ENCODE assay signal across 20 cellular contexts in genomic region chr17:31112001-31112661, GRCh38. TPM values are rescaled to one million over a fixed set of nuclear protein-coding genes. Genes with fewer than 3 reads are reported as not detected.
DNase-seq lines count a peak whose midpoint lies in the region; ATAC-seq, FAIRE-seq and TF ChIP-seq lines count a peak whose summit lies in the region.
"Had no signal": no experiment of that assay in that cellular context is flagged by ENCODE, and none has a peak within 500 bp of the region (broad histone marks: within the 10 kb centered on the region; RNA-seq: fewer than 3 reads in every experiment).

No MANE protein-coding gene starts in this region.

- H3K4me3 ChIP-seq in bronchial epithelial cell (ENCODE audit: low read depth, low read length) (no peak overlapping the region), coronary artery (no peak overlapping the region)
- H3K4me3 ChIP-seq: colonic mucosa, HAP-1, right atrium auricular region had no signal

- peak; percentile 36 to 49 for ATAC-seq in activated T-cell treated with anti-CD3 and anti-CD28 coated beads, Interleukin-2, amount 50 U/mL, for 72 hours (replicated peaks in 1 of 2)
- ATAC-seq in stimulated activated naive B cell treated with anti-CD40 and anti-IgM and Interleukin-4, amounts not matched to agents 10 μg/mL and 1 μg/mL and 100 μg/mL, for 72 hours (replicated peaks), result peak; percentile 41 to 42

- H3K9me3 Mint-ChIP-seq in activated T-cell treated with anti-CD3 and anti-CD28 coated beads, Interleukin-2, amount 50 U/mL, for 72 hours, result no peaks in the 10 kb centered on the region
- H3K9me3 Mint-ChIP-seq in stimulated activated naive B cell treated with anti-CD40 and anti-IgM and Interleukin-4, amounts not matched to agents 10 μg/mL and 1 μg/mL and 100 μg/mL, for 72 hours, result no peaks in the 10 kb centered on the region
- H3K9me3 Mint-ChIP-seq: activated CD4-positive, alpha-beta T cell treated with anti-CD3 and anti-CD28 coated beads, Interleukin-2, amount 10 ng/mL, durations not matched to agents 7 days and 5 days; activated naive CD4-positive, alpha-beta T cell treated with anti-CD3 and anti-CD28 coated beads for 36 hours; CD4-positive, CD25-positive, alpha-beta regulatory T cell; stimulated activated naive CD8-positive, alpha-beta T cell treated with anti-CD3 and anti-CD28 coated beads, Interleukin-15, Interleukin-2, amounts not matched to agents 100 ng/mL and 50 ng/mL, for 24 hours had no signal

- TF ChIP-seq CTCF in bronchial epithelial cell (IDR thresholded peaks at IDR 0.05; ENCODE audit: insufficient read depth, low read length, severe bottlenecking), result no peak
- no peak for TF ChIP-seq CTCF in coronary artery (IDR thresholded peaks at IDR 0.05)

- H3K36me3 ChIP-seq in bronchial epithelial cell (ENCODE audit: control insufficient read depth, insufficient read depth, low read length), result no peaks in the 10 kb centered on the region
- H3K36me3 ChIP-seq: colonic mucosa, HAP-1, neutrophil, right atrium auricular region had no signal

- no peak for DNase-seq in activated T-cell treated with anti-CD3 and anti-CD28 coated beads, Interleukin-2, amount 50 U/mL, for 72 hours
- DNase-seq in activated T-cell treated with anti-CD3 and anti-CD28 coated beads, Interleukin-2, amount 50 U/mL, for 48 hours, result no peak
- DNase-seq in M059J (ENCODE audit: low read depth) (peak; percentile 68), bronchial epithelial cell (ENCODE audit: low read depth) (peak; percentile 50), cerebellar nuclear complex (lab: John Stamatoyannopoulos, UW) (no peak), coronary artery (ENCODE audit: low spot score) (no peak)
- no peak for DNase-seq in stimulated activated naive B cell treated with anti-CD40 and anti-IgM and Interleukin-4, amounts not matched to agents 10 μg/mL and 1 μg/mL and 100 μg/mL, for 72 hours
- no peak for DNase-seq in NK-92 treated with Interleukin-12 subunit alpha and Interleukin-12 subunit beta, amount 100 ng/mL, for 24 hours (lab: John Stamatoyannopoulos, UW)
- DNase-seq: activated CD4-positive, alpha-beta T cell treated with anti-CD3 and anti-CD28 coated beads, Interleukin-2, amount 10 ng/mL, durations not matched to agents 7 days and 5 days; activated naive CD4-positive, alpha-beta T cell treated with anti-CD3 and anti-CD28 coated beads for 36 hours; CD4-positive, CD25-positive, alpha-beta regulatory T cell; colonic mucosa; KG1; NCI-H1436 treated with DMSO at 0.1 percent for 48 hours; stimulated activated CD4-positive, alpha-beta T cell treated with anti-CD3 and anti-CD28 coated beads, Interleukin-15, amount 100 ng/mL, for 24 hours had no signal

- no peaks in the 10 kb centered on the region for H3K27me3 ChIP-seq in bronchial epithelial cell (ENCODE audit: control insufficient read depth, insufficient read depth, low read length)
- H3K27me3 ChIP-seq: colonic mucosa, neutrophil, right atrium auricular region had no signal

- no peak overlapping the region for H3K27ac Mint-ChIP-seq in activated T-cell treated with anti-CD3 and anti-CD28 coated beads, Interleukin-2, amount 50 U/mL, for 72 hours
- H3K27ac Mint-ChIP-seq in stimulated activated naive B cell treated with anti-CD40 and anti-IgM and Interleukin-4, amounts not matched to agents 10 μg/mL and 1 μg/mL and 100 μg/mL, for 72 hours, result no peak overlapping the region
- H3K27ac Mint-ChIP-seq: activated CD4-positive, alpha-beta T cell treated with anti-CD3 and anti-CD28 coated beads, Interleukin-2, amount 10 ng/mL, durations not matched to agents 7 days and 5 days; CD4-positive, CD25-positive, alpha-beta regulatory T cell; stimulated activated naive CD8-positive, alpha-beta T cell treated with anti-CD3 and anti-CD28 coated beads, Interleukin-15, Interleukin-2, amounts not matched to agents 100 ng/mL and 50 ng/mL, for 24 hours had no signal

- no peaks in the 10 kb centered on the region for H3K27me3 Mint-ChIP-seq in activated T-cell treated with anti-CD3 and anti-CD28 coated beads, Interleukin-2, amount 50 U/mL, for 72 hours (ENCODE audit: low read depth)
- H3K27me3 Mint-ChIP-seq in stimulated activated naive B cell treated with anti-CD40 and anti-IgM and Interleukin-4, amounts not matched to agents 10 μg/mL and 1 μg/mL and 100 μg/mL, for 72 hours, result no peaks in the 10 kb centered on the region
- H3K27me3 Mint-ChIP-seq: activated CD4-positive, alpha-beta T cell treated with anti-CD3 and anti-CD28 coated beads, Interleukin-2, amount 10 ng/mL, durations not matched to agents 7 days and 5 days; CD4-positive, CD25-positive, alpha-beta regulatory T cell; stimulated activated naive CD8-positive, alpha-beta T cell treated with anti-CD3 and anti-CD28 coated beads, Interleukin-15, Interleukin-2, amounts not matched to agents 100 ng/mL and 50 ng/mL, for 24 hours had no signal

- H3K36me3 Mint-ChIP-seq in activated T-cell treated with anti-CD3 and anti-CD28 coated beads, Interleukin-2, amount 50 U/mL, for 72 hours (ENCODE audit: insufficient read depth in 2 of 2), result no peaks in the 10 kb centered on the region
- H3K36me3 Mint-ChIP-seq in stimulated activated naive B cell treated with anti-CD40 and anti-IgM and Interleukin-4, amounts not matched to agents 10 μg/mL and 1 μg/mL and 100 μg/mL, for 72 hours, result peaks cover 0 to 7% of the 10 kb centered on the region in 2 donors
- H3K36me3 Mint-ChIP-seq: CD4-positive, CD25-positive, alpha-beta regulatory T cell had no signal

- no peak for FAIRE-seq in bronchial epithelial cell (lab: Jason Lieb, UNC)

- H3K27ac ChIP-seq in coronary artery, result no peak overlapping the region
- H3K27ac ChIP-seq: colonic mucosa, epithelial cell of prostate, neutrophil, right atrium auricular region had no signal

- peaks cover 16% of the 10 kb centered on the region for H3K4me1 Mint-ChIP-seq in activated T-cell treated with anti-CD3 and anti-CD28 coated beads, Interleukin-2, amount 50 U/mL, for 72 hours (ENCODE audit: low read depth)
- H3K4me1 Mint-ChIP-seq in stimulated activated naive B cell treated with anti-CD40 and anti-IgM and Interleukin-4, amounts not matched to agents 10 μg/mL and 1 μg/mL and 100 μg/mL, for 72 hours, result peaks cover 7 to 26% of the 10 kb centered on the region in 2 donors

- no peak overlapping the region for H3K4me3 Mint-ChIP-seq in activated T-cell treated with anti-CD3 and anti-CD28 coated beads, Interleukin-2, amount 50 U/mL, for 72 hours
- no peak overlapping the region for H3K4me3 Mint-ChIP-seq in stimulated activated naive B cell treated with anti-CD40 and anti-IgM and Interleukin-4, amounts not matched to agents 10 μg/mL and 1 μg/mL and 100 μg/mL, for 72 hours
- H3K4me3 Mint-ChIP-seq: activated CD4-positive, alpha-beta T cell treated with anti-CD3 and anti-CD28 coated beads, Interleukin-2, amount 10 ng/mL, durations not matched to agents 7 days and 5 days; activated naive CD4-positive, alpha-beta T cell treated with anti-CD3 and anti-CD28 coated beads for 36 hours; CD4-positive, CD25-positive, alpha-beta regulatory T cell; stimulated activated naive CD8-positive, alpha-beta T cell treated with anti-CD3 and anti-CD28 coated beads, Interleukin-15, Interleukin-2, amounts not matched to agents 100 ng/mL and 50 ng/mL, for 24 hours had no signal

RNA-seq across cellular contexts. Expression of gene NF1, which starts 17.4 kb away (rescaled TPM):
- total RNA-seq in activated T-cell treated with anti-CD3 and anti-CD28 coated beads, Interleukin-2, amount 50 U/mL, for 72 hours, result 10 to 100 TPM; 26.4 to 26.9 TPM
- total RNA-seq in M059J (2014; rRNA removed; shearing (Covaris generic)), result 15.4 and 29.9 TPM in 2 replicates
- total RNA-seq in bronchial epithelial cell, result 28.4 and 33.2 TPM in 2 replicates

Comparison
In these comparisons a context has a peak if more than half of its experiments do, and no peak if none do; other contexts are left out.
1. DNase-seq: peak in M059J (single experiment) and bronchial epithelial cell (single experiment); none in activated T-cell treated with anti-CD3 and anti-CD28 coated beads, Interleukin-2, amount 50 U/mL, for 72 hours (0 of 2), activated T-cell treated with anti-CD3 and anti-CD28 coated beads, Interleukin-2, amount 50 U/mL, for 48 hours (0 of 2), stimulated activated naive B cell treated with anti-CD40 and anti-IgM and Interleukin-4, amounts not matched to agents 10 μg/mL and 1 μg/mL and 100 μg/mL, for 72 hours (single experiment), NK-92 treated with Interleukin-12 subunit alpha and Interleukin-12 subunit beta, amount 100 ng/mL, for 24 hours (single experiment), cerebellar nuclear complex (0 of 2) and coronary artery (single experiment).